In the genomic region with DNA sequence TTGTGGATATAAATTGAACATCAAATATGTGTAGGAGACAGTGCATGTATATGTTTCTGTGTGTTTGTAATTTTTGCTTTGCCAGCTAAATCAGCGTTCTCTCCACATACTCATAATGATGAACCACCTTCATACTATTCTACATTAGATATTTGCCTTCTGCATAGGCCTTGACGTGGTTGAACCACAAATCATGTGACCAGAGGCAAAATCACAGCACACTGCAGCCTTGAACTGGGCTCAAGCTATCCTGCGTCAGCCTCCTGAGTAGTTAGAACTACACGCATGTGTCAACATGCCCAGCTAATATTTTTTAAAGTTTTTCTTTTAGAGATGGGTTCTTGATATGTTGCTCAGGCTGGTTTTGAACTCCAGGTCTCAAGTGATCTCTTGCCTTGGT, we compare ENCODE assay signal across 16 cellular contexts.
"Had no signal": no experiment of that assay in that cellular context is flagged by ENCODE, and none has a peak within 500 bp of the region (broad histone marks: within the 10 kb centered on the region; RNA-seq: fewer than 3 reads in every experiment).

No MANE protein-coding gene starts in this region.

- ATAC-seq: left colon had no signal

- H3K27ac Mint-ChIP-seq: activated B cell treated with CpG ODN at 0.5 μM for 24 hours; activated T-cell treated with anti-CD3 and anti-CD28 coated beads, Interleukin-2, amount 50 U/mL, for 24 hours; brain; endodermal cell had no signal

- H3K4me3 ChIP-seq: esophagus muscularis mucosa, right atrium auricular region, skin epidermis had no signal

- H3K27ac ChIP-seq: esophagus muscularis mucosa, right atrium auricular region, skin epidermis had no signal

- H3K9me3 Mint-ChIP-seq: activated B cell treated with CpG ODN at 0.5 μM for 24 hours; activated T-cell treated with anti-CD3 and anti-CD28 coated beads, Interleukin-2, amount 50 U/mL, for 24 hours; natural killer cell had no signal

- H3K36me3 Mint-ChIP-seq: natural killer cell had no signal

- H3K4me1 Mint-ChIP-seq: endodermal cell had no signal

- H3K36me3 ChIP-seq: esophagus muscularis mucosa, right atrium auricular region had no signal

- H3K4me3 Mint-ChIP-seq: activated B cell treated with CpG ODN at 0.5 μM for 24 hours; activated T-cell treated with anti-CD3 and anti-CD28 coated beads, Interleukin-2, amount 50 U/mL, for 24 hours; brain; endodermal cell; natural killer cell had no signal

- H3K27me3 Mint-ChIP-seq: activated B cell treated with CpG ODN at 0.5 μM for 24 hours, brain had no signal

- FAIRE-seq: TTC549 had no signal

- H3K4me1 ChIP-seq: right atrium auricular region had no signal

- DNase-seq: activated B cell treated with CpG ODN at 0.5 μM for 24 hours; activated gamma-delta T cell treated with Interleukin-2 at 50 U/mL for 16 hours; activated T-cell treated with anti-CD3 and anti-CD28 coated beads, Interleukin-2, amount 50 U/mL, for 24 hours; amniotic stem cell; dermis blood vessel endothelial cell; endodermal cell; foreskin melanocyte; head of caudate nucleus; left colon; natural killer cell; trophoblast cell had no signal

- H3K9me3 ChIP-seq: esophagus muscularis mucosa, right atrium auricular region had no signal

- H3K27me3 ChIP-seq: esophagus muscularis mucosa, right atrium auricular region had no signal
